12 cellular contexts compared by ENCODE assay signal in genomic region chr6:11386323-11386722, GRCh38.
A peak's percentile ranks its signal among the peaks of the same experiment; 100 is the strongest.
DNase-seq lines count a peak whose midpoint lies in the region; ATAC-seq and TF ChIP-seq lines count a peak whose summit lies in the region.
"Had no signal": no experiment of that assay in that cellular context is flagged by ENCODE, and none has a peak within 500 bp of the region (broad histone marks: within the 10 kb centered on the region; RNA-seq: fewer than 3 reads in every experiment).

No MANE protein-coding gene starts in this region.

- 36 to 58% (median 50%) methylated on average over 4 of the region's 4 CpGs for WGBS in ovary, 3 donors
- WGBS in transverse colon (ENCODE audit: low coverage in 1 of 2), 2 donors = 54 to 64% methylated on average over 3 to 4 of the region's 4 CpGs

- in situ Hi-C loops in transverse colon (cut with MboI; ENCODE audit: low pct_ligation_motif_present in 1 of 4, low pct_unique_long_range_greater_than_20kb in 1 of 4, low sequenced_read_pairs in 3 of 4) = no loop called here

- ATAC-seq in GM21381 (IDR thresholded peaks at IDR 0.05; ENCODE audit: unreplicated experiment) (peak; percentile 71), HG03135 (IDR thresholded peaks at IDR 0.05; ENCODE audit: unreplicated experiment) (peak; percentile 59), left colon (peak; percentile 22), sciatic nerve (no peak)
- ATAC-seq: T-cell had no signal

- intact Hi-C loops in left colon (cut with DNase I, micrococcal nuclease) (no loop called here), sciatic nerve (cut with DNase I) (no loop called here), ovary (cut with DNase I) (no loop called here), transverse colon (cut with DNase I; ENCODE audit: low total_unique reads) (no loop called here)

- TF ChIP-seq POLR2A in ovary (IDR thresholded peaks at IDR 0.05) (no peak), transverse colon (IDR thresholded peaks at IDR 0.05) (no peak)

- peaks cover 6% of the 10 kb centered on the region for H3K9me3 Mint-ChIP-seq in activated CD4-positive, alpha-beta T cell treated with anti-CD3 and anti-CD28 coated beads, Interleukin-2, amount 10 ng/mL, durations not matched to agents 7 days and 5 days
- H3K9me3 Mint-ChIP-seq: activated naive CD4-positive, alpha-beta T cell treated with anti-CD3 and anti-CD28 coated beads, Interleukin-2, amount 50 U/mL, for 72 hours; T-cell had no signal

- no peak for TF ChIP-seq EP300 in ovary (IDR thresholded peaks at IDR 0.05)
- TF ChIP-seq EP300 in transverse colon (IDR thresholded peaks at IDR 0.05; ENCODE audit: low read depth) = no peak

- H3K27ac Mint-ChIP-seq in activated CD4-positive, alpha-beta T cell treated with anti-CD3 and anti-CD28 coated beads, Interleukin-2, amount 10 ng/mL, durations not matched to agents 7 days and 5 days = peak overlapping the region; percentile 58

- H3K27me3 ChIP-seq in ovary = no peaks in the 10 kb centered on the region
- no peaks in the 10 kb centered on the region for H3K27me3 ChIP-seq in transverse colon

- H3K9me3 ChIP-seq in ovary (no peaks in the 10 kb centered on the region), transverse colon (no peaks in the 10 kb centered on the region)

- H3K36me3 ChIP-seq in ovary (no peaks in the 10 kb centered on the region), transverse colon (no peaks in the 10 kb centered on the region)

- TF ChIP-seq CTCF in ovary (IDR thresholded peaks at IDR 0.05) (no peak), transverse colon (IDR thresholded peaks at IDR 0.05) (no peak)

- peaks cover 39% of the 10 kb centered on the region for H3K4me1 Mint-ChIP-seq in activated CD4-positive, alpha-beta T cell treated with anti-CD3 and anti-CD28 coated beads, Interleukin-2, amount 10 ng/mL, durations not matched to agents 7 days and 5 days

- H3K4me1 ChIP-seq in ovary (ENCODE audit: insufficient read depth) (no peaks in the 10 kb centered on the region), transverse colon (peaks cover 0 to 10% (median under 1%) of the 10 kb centered on the region in 4 donors)

- DNase-seq in activated CD4-positive, alpha-beta T cell treated with anti-CD3 and anti-CD28 coated beads, Interleukin-2, amount 10 ng/mL, durations not matched to agents 7 days and 5 days = no peak
- no peak for DNase-seq in activated CD4-positive, alpha-beta T cell treated with anti-CD3 and anti-CD28 coated beads for 48 hours
- DNase-seq in left colon (no peak), sciatic nerve (ENCODE audit: low spot score) (no peak), ovary (no peak), transverse colon (no peak)
- DNase-seq: mesendoderm, NCI-H1092, T-cell had no signal

- H3K4me3 ChIP-seq in ovary = no peak overlapping the region
- H3K4me3 ChIP-seq in transverse colon = no peak overlapping the region

- POLR2A ChIA-PET in activated CD4-positive, alpha-beta T cell treated with anti-CD3 and anti-CD28 coated beads, Interleukin-2, amount 10 ng/mL, durations not matched to agents 7 days and 5 days (lab: Charles Lee) = no interaction called here

- H3K27me3 Mint-ChIP-seq in activated CD4-positive, alpha-beta T cell treated with anti-CD3 and anti-CD28 coated beads, Interleukin-2, amount 10 ng/mL, durations not matched to agents 7 days and 5 days = no peaks in the 10 kb centered on the region
- H3K27me3 Mint-ChIP-seq: T-cell had no signal

- H3K36me3 Mint-ChIP-seq in activated CD4-positive, alpha-beta T cell treated with anti-CD3 and anti-CD28 coated beads, Interleukin-2, amount 10 ng/mL, durations not matched to agents 7 days and 5 days (ENCODE audit: low read depth) = peaks cover 7% of the 10 kb centered on the region
- H3K36me3 Mint-ChIP-seq: T-cell had no signal

- CTCF ChIA-PET in activated CD4-positive, alpha-beta T cell treated with anti-CD3 and anti-CD28 coated beads, Interleukin-2, amount 10 ng/mL, durations not matched to agents 7 days and 5 days (lab: Charles Lee) = interaction anchor here (1.3 kb wide), 1 partner anchor 33 kb away, joined by 4 read pairs; no protein-coding TSS in a partner anchor

- H3K4me3 Mint-ChIP-seq in activated CD4-positive, alpha-beta T cell treated with anti-CD3 and anti-CD28 coated beads, Interleukin-2, amount 10 ng/mL, durations not matched to agents 7 days and 5 days = no peak overlapping the region
- H3K4me3 Mint-ChIP-seq: T-cell had no signal

- H3K27ac ChIP-seq in ovary (no peak overlapping the region), transverse colon (no peak overlapping the region)
